In the genomic region with DNA sequence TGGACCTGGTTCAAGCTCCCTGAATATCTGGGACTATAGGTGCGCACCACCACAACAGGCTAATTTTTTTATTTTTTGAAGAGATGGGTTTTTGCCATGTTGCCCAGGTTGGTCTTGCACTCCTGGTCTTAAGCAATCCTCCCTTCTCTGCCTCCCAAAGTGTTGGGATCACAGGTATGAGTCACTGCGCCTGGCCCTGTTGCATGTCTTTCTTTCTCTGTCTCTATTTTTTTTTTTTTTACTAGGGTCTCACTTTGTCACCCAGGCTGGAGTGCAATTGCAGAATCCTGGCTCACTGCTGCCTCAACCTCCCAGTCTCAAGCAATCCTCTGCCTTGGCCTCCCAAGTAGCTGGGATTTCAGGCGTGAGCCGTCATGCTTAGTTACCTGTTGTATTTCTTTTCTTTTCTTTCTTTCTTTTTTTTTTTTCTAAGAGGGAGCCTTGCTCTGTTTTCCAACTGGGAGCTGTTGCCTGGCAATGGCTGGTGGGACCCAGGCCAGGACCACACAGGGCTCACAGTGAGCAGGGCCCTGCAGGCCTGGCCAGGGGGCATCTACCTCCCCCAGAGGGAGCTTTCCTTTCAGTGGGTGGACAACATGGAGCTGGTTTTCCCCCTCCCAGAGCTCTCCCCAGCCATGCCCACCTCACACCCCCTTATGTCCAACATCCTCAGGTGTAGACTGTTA, we compare ENCODE assay signal across 34 cellular contexts. TPM values are rescaled to one million over a fixed set of nuclear protein-coding genes. Genes with fewer than 3 reads are reported as not detected.
A peak's percentile ranks its signal among the peaks of the same experiment; 100 is the strongest.
DNase-seq lines count a peak whose midpoint lies in the region; ATAC-seq and TF ChIP-seq lines count a peak whose summit lies in the region.
"Had no signal": no experiment of that assay in that cellular context is flagged by ENCODE, and none has a peak within 500 bp of the region (broad histone marks: within the 10 kb centered on the region; RNA-seq: fewer than 3 reads in every experiment).

No MANE protein-coding gene starts in this region.

- no peak overlapping the region for H4K8ac ChIP-seq in neuronal stem cell (ENCODE audit: low read depth, low read length)

- H3K4me1 ChIP-seq in left ventricle myocardium inferior: peaks cover 55% of the 10 kb centered on the region
- no peaks in the 10 kb centered on the region for H3K4me1 ChIP-seq in neuronal stem cell (ENCODE audit: control insufficient read depth in 2 of 2, insufficient read depth in 1 of 2, low read depth in 1 of 2, low read length in 2 of 2)
- H3K4me1 ChIP-seq: ascending aorta, neural progenitor cell, vagina had no signal

- no peak overlapping the region for H2AFZ ChIP-seq in neuronal stem cell (ENCODE audit: low read length)
- H2AFZ ChIP-seq: neural progenitor cell had no signal

- no peaks in the 10 kb centered on the region for H3K27me3 ChIP-seq in left ventricle myocardium inferior (ENCODE audit: low read depth)
- H3K27me3 ChIP-seq in neuronal stem cell (ENCODE audit: control insufficient read depth in 3 of 3, insufficient read depth in 3 of 3, low read depth in 1 of 3, low read length in 3 of 3): peaks cover 0 to 46% (median 2%) of the 10 kb centered on the region in 3 experiments
- H3K27me3 ChIP-seq: ascending aorta, dorsolateral prefrontal cortex, neural progenitor cell, right lobe of liver, spleen, vagina had no signal

- WGBS in neuronal stem cell (ENCODE audit: extremely low coverage in 2 of 2, insufficient read length in 2 of 2, insufficient replicate concordance in 1 of 2), 2 donors: no CpG with 5 or more reads among the region's 4 CpGs

- no peaks in the 10 kb centered on the region for H3K36me3 Mint-ChIP-seq in brain
- H3K36me3 Mint-ChIP-seq: activated naive CD8-positive, alpha-beta T cell treated with anti-CD3 and anti-CD28 coated beads for 36 hours; neural progenitor cell had no signal

- no peaks in the 10 kb centered on the region for H3K79me1 ChIP-seq in neuronal stem cell (ENCODE audit: low read depth, low read length)

- no peak overlapping the region for H3K4me3 Mint-ChIP-seq in brain
- H3K4me3 Mint-ChIP-seq: activated naive CD8-positive, alpha-beta T cell treated with anti-CD3 and anti-CD28 coated beads for 36 hours; neural progenitor cell; stimulated activated naive CD8-positive, alpha-beta T cell treated with anti-CD3 and anti-CD28 coated beads, Interleukin-15, amount 100 ng/mL, for 72 hours had no signal

- H3K27ac Mint-ChIP-seq in brain: peak overlapping the region in 4 of 5 experiments; percentile 37 to 90 (median 71)
- H3K27ac Mint-ChIP-seq: activated naive CD8-positive, alpha-beta T cell treated with anti-CD3 and anti-CD28 coated beads for 36 hours; neural progenitor cell had no signal

- peak overlapping the region; percentile 61 for H3K23ac ChIP-seq in neuronal stem cell (ENCODE audit: low read depth, low read length, poor library complexity)

- peaks cover 28% of the 10 kb centered on the region for H3K27me3 Mint-ChIP-seq in brain
- H3K27me3 Mint-ChIP-seq: activated naive CD8-positive, alpha-beta T cell treated with anti-CD3 and anti-CD28 coated beads for 36 hours; stimulated activated naive CD8-positive, alpha-beta T cell treated with anti-CD3 and anti-CD28 coated beads, Interleukin-15, amount 100 ng/mL, for 72 hours had no signal

- H3K4me3 ChIP-seq in left ventricle myocardium inferior: no peak overlapping the region
- no peak overlapping the region for H3K4me3 ChIP-seq in neuronal stem cell (ENCODE audit: low read length in 2 of 2)
- H3K4me3 ChIP-seq: ascending aorta, dorsolateral prefrontal cortex, neural progenitor cell, right lobe of liver, spleen, thoracic aorta, vagina had no signal

- H3K36me3 ChIP-seq in left ventricle myocardium inferior: no peaks in the 10 kb centered on the region
- H3K36me3 ChIP-seq in neuronal stem cell (replicated peaks in 1 of 2; ENCODE audit: control insufficient read depth in 2 of 2, insufficient read depth in 2 of 2, low read length in 2 of 2): no peaks in the 10 kb centered on the region
- H3K36me3 ChIP-seq: ascending aorta, neural progenitor cell, right lobe of liver, spleen, thoracic aorta, vagina had no signal

- H4K91ac ChIP-seq in neuronal stem cell (ENCODE audit: low read depth, low read length, poor library complexity): no peak overlapping the region

- H2BK15ac ChIP-seq in neuronal stem cell (ENCODE audit: low read length): no peak overlapping the region

- intact Hi-C loops in left ventricle myocardium inferior (cut with micrococcal nuclease): no loop called here

- no peak overlapping the region for H2BK12ac ChIP-seq in neuronal stem cell (ENCODE audit: low read length)

- H3K4ac ChIP-seq in neuronal stem cell (ENCODE audit: low read length): no peak overlapping the region

- no peak overlapping the region for H3K4me2 ChIP-seq in neuronal stem cell (ENCODE audit: insufficient read depth, low read length, poor library complexity, severe bottlenecking)
- H3K4me2 ChIP-seq: neural progenitor cell had no signal

- H3K4me1 Mint-ChIP-seq in brain: peaks cover 21% of the 10 kb centered on the region
- H3K4me1 Mint-ChIP-seq: activated naive CD8-positive, alpha-beta T cell treated with anti-CD3 and anti-CD28 coated beads for 36 hours; stimulated activated naive CD8-positive, alpha-beta T cell treated with anti-CD3 and anti-CD28 coated beads, Interleukin-15, amount 100 ng/mL, for 72 hours had no signal

- TF ChIP-seq CTCF in brain (conservative IDR thresholded peaks at IDR 0.05) (no peak), left ventricle myocardium inferior (IDR thresholded peaks at IDR 0.05; ENCODE audit: borderline replicate concordance) (no peak)

- no peaks in the 10 kb centered on the region for H3K9me3 Mint-ChIP-seq in brain
- H3K9me3 Mint-ChIP-seq: activated naive CD8-positive, alpha-beta T cell treated with anti-CD3 and anti-CD28 coated beads for 36 hours; neural progenitor cell; stimulated activated naive CD8-positive, alpha-beta T cell treated with anti-CD3 and anti-CD28 coated beads, Interleukin-15, amount 100 ng/mL, for 72 hours had no signal

- DNase-seq in HT1080 (ENCODE audit: low read depth): peak; percentile 40
- DNase-seq in left ventricle myocardium inferior: no peak
- DNase-seq in neuronal stem cell (ENCODE audit: low spot score): no peak
- DNase-seq in GF-D8 (lab: John Stamatoyannopoulos, UW): no peak
- DNase-seq in activated CD8-positive, alpha-beta memory T cell treated with anti-CD3 and anti-CD28 coated beads, Interleukin-2, amount 50 U/mL, for 4 hours: no peak
- DNase-seq: activated CD4-positive, alpha-beta T cell treated with anti-CD3 and anti-CD28 coated beads for 48 hours; activated gamma-delta T cell; activated naive CD8-positive, alpha-beta T cell treated with anti-CD3 and anti-CD28 coated beads for 36 hours; activated T-cell treated with anti-CD3 and anti-CD28 coated beads, Interleukin-2, amount 50 U/mL, for 1 hour; cerebellar nuclear complex; DMS153; dorsolateral prefrontal cortex; foreskin melanocyte; IMR-90; mesendoderm; NCI-H1092; NCI-H1694; RPMI8226; spleen; stimulated activated CD4-positive, alpha-beta T cell treated with anti-CD3 and anti-CD28 coated beads, Interleukin-2, amount 100 ng/mL, for 24 hours; stimulated activated naive CD8-positive, alpha-beta T cell treated with anti-CD3 and anti-CD28 coated beads, Interleukin-15, amount 100 ng/mL, for 72 hours; T1000 had no signal

- H2AK5ac ChIP-seq in neuronal stem cell (ENCODE audit: low read depth, low read length): no peak overlapping the region

- no peak overlapping the region for H3K9ac ChIP-seq in neuronal stem cell (ENCODE audit: low read depth, low read length, poor library complexity)
- H3K9ac ChIP-seq: neural progenitor cell had no signal

- H2BK120ac ChIP-seq in neuronal stem cell (ENCODE audit: low read depth, low read length): no peak overlapping the region

- no peaks in the 10 kb centered on the region for H3K9me3 ChIP-seq in left ventricle myocardium inferior (replicated peaks)
- H3K9me3 ChIP-seq in neuronal stem cell (replicated peaks in 1 of 2; ENCODE audit: control insufficient read depth in 2 of 2, insufficient read depth in 1 of 2, low read depth in 1 of 2, low read length in 2 of 2): no peaks in the 10 kb centered on the region
- H3K9me3 ChIP-seq: ascending aorta, right lobe of liver, spleen, thoracic aorta, vagina had no signal

- H2BK5ac ChIP-seq in neuronal stem cell (ENCODE audit: low read length): peak overlapping the region; percentile 72

- H3K27ac ChIP-seq in left ventricle myocardium inferior (replicated peaks) (peak overlapping the region; percentile 91), neuronal stem cell (replicated peaks; ENCODE audit: low read length) (no peak overlapping the region)
- H3K27ac ChIP-seq: ascending aorta, neural progenitor cell, right lobe of liver, spleen, thoracic aorta, vagina had no signal

- H3K18ac ChIP-seq in neuronal stem cell (ENCODE audit: low read length): peak overlapping the region; percentile 37

- ATAC-seq in esophagus mucosa: no peak
- ATAC-seq: left lobe of liver; right lobe of liver; stimulated activated naive CD8-positive, alpha-beta T cell treated with anti-CD3 and anti-CD28 coated beads, Interleukin-15, amount 100 ng/mL, for 72 hours had no signal

- no peak overlapping the region for H3K14ac ChIP-seq in neuronal stem cell (ENCODE audit: low read length)

RNA-seq across cellular contexts. Expression of a gene that starts 6.0 kb away (rescaled TPM):
- total RNA-seq in HT1080 (2014; rRNA removed; shearing (Covaris generic)): not detected in 2 replicates
- not detected in 2 replicates for polyA plus RNA-seq in HT1080 (2015; cell fraction: cytosol; rRNA removed)
- not detected in 2 replicates for polyA plus RNA-seq in HT1080 (2015; cell fraction: nucleus; rRNA removed)
- polyA plus RNA-seq in brain (ENCODE audit: insufficient read depth, low read depth, low replicate concordance): not detected
- total RNA-seq in left ventricle myocardium inferior (518 TPM), esophagus mucosa (not detected)
- polyA plus RNA-seq in neuronal stem cell (2013, experiment 1 of 2): 0.07 TPM
- polyA plus RNA-seq in neuronal stem cell (2013, experiment 2 of 2): not detected
- total RNA-seq: activated CD8-positive, alpha-beta memory T cell treated with anti-CD3 and anti-CD28 coated beads for 36 hours; activated naive CD8-positive, alpha-beta T cell treated with anti-CD3 and anti-CD28 coated beads for 36 hours; ascending aorta; IMR-90; left lobe of liver; NCI-H460; SK-MEL-5; thoracic aorta; vagina had no signal
- polyA plus RNA-seq: AG04450 had no signal

RNA-seq across cellular contexts. Expression of a gene that starts 11.7 kb away (rescaled TPM):
- total RNA-seq in HT1080 (2014; rRNA removed; shearing (Covaris generic)): 163 and 192 TPM in 2 replicates
- polyA plus RNA-seq in HT1080 (2015; cell fraction: cytosol; rRNA removed): 141 and 165 TPM in 2 replicates
- 120 and 134 TPM in 2 replicates for polyA plus RNA-seq in HT1080 (2015; cell fraction: nucleus; rRNA removed)
- 162 TPM for polyA plus RNA-seq in brain (ENCODE audit: insufficient read depth, low read depth, low replicate concordance)
- total RNA-seq in left ventricle myocardium inferior (78.0 TPM), esophagus mucosa (104 TPM)
- polyA plus RNA-seq in neuronal stem cell (2013, experiment 1 of 2): 157 TPM
- polyA plus RNA-seq in neuronal stem cell (2013, experiment 2 of 2): 156 TPM

RNA-seq across cellular contexts. Expression of a gene that starts 30.9 kb away (rescaled TPM):
- not detected in 2 replicates for total RNA-seq in HT1080 (2014; rRNA removed; shearing (Covaris generic))
- 0.02 TPM in 1 of 2 replicates, not detected in the other for polyA plus RNA-seq in HT1080 (2015; cell fraction: cytosol; rRNA removed)
- polyA plus RNA-seq in HT1080 (2015; cell fraction: nucleus; rRNA removed): not detected in 2 replicates
- polyA plus RNA-seq in brain (ENCODE audit: insufficient read depth, low read depth, low replicate concordance): 35.2 TPM
- total RNA-seq in left ventricle myocardium inferior: 20.5 TPM
- 24.7 TPM for polyA plus RNA-seq in neuronal stem cell (2013, experiment 1 of 2)
- polyA plus RNA-seq in neuronal stem cell (2013, experiment 2 of 2): 25.4 TPM
- 6.7 TPM for total RNA-seq in esophagus mucosa
- total RNA-seq: NCI-H460, SK-MEL-5 had no signal

RNA-seq across cellular contexts. Expression of a gene that starts 52.8 kb away (rescaled TPM):
- 12.8 and 17.4 TPM in 2 replicates for total RNA-seq in HT1080 (2014; rRNA removed; shearing (Covaris generic))
- polyA plus RNA-seq in HT1080 (2015; cell fraction: cytosol; rRNA removed): 14.5 and 17.6 TPM in 2 replicates
- polyA plus RNA-seq in HT1080 (2015; cell fraction: nucleus; rRNA removed): 65.5 and 86.8 TPM in 2 replicates
- 9.1 TPM for polyA plus RNA-seq in brain (ENCODE audit: insufficient read depth, low read depth, low replicate concordance)
- total RNA-seq in left ventricle myocardium inferior: 12.4 TPM
- 9.9 TPM for polyA plus RNA-seq in neuronal stem cell (2013, experiment 1 of 2)
- polyA plus RNA-seq in neuronal stem cell (2013, experiment 2 of 2): 8.9 TPM
- 14.8 TPM for total RNA-seq in esophagus mucosa

RNA-seq across cellular contexts. Expression of a gene that starts 54.2 kb away (rescaled TPM):
- total RNA-seq in HT1080 (2014; rRNA removed; shearing (Covaris generic)): not detected in 2 replicates
- polyA plus RNA-seq in HT1080 (2015; cell fraction: cytosol; rRNA removed): not detected in 2 replicates
- not detected in 2 replicates for polyA plus RNA-seq in HT1080 (2015; cell fraction: nucleus; rRNA removed)
- 41.6 TPM for polyA plus RNA-seq in brain (ENCODE audit: insufficient read depth, low read depth, low replicate concordance)
- total RNA-seq in left ventricle myocardium inferior (0.49 TPM), esophagus mucosa (not detected)
- polyA plus RNA-seq in neuronal stem cell (2013, experiment 1 of 2): 0.60 TPM
- 0.46 TPM for polyA plus RNA-seq in neuronal stem cell (2013, experiment 2 of 2)
- total RNA-seq: NCI-H460, SK-MEL-5 had no signal

Comparison
In these comparisons a context has a peak if more than half of its experiments do, and no peak if none do; other contexts are left out.
1. RNA of a gene that starts 6.0 kb away (total RNA-seq): 518 TPM in left ventricle myocardium inferior (single experiment); not detected in HT1080 and not detected in esophagus mucosa (single experiment); every median in the first group is over 100 times any median in the second.